23 cellular contexts compared by ENCODE assay signal in genomic region chr15:35740761-35741160, GRCh38.
A peak's percentile ranks its signal among the peaks of the same experiment; 100 is the strongest.
DNase-seq lines count a peak whose midpoint lies in the region; ATAC-seq lines count a peak whose summit lies in the region.
"Had no signal": no experiment of that assay in that cellular context is flagged by ENCODE, and none has a peak within 500 bp of the region (broad histone marks: within the 10 kb centered on the region; RNA-seq: fewer than 3 reads in every experiment).

No MANE protein-coding gene starts in this region.

- peak; percentile 70 for DNase-seq in EL
- peak; percentile 11 for DNase-seq in NCI-H226
- DNase-seq in brain pericyte (ENCODE audit: low read depth, low spot score) = peak; percentile 41
- peak; percentile 78 for DNase-seq in iris pigment epithelial cell (ENCODE audit: low read depth)
- DNase-seq in SW 1271 (lab: John Stamatoyannopoulos, UW) = no peak
- no peak for DNase-seq in activated CD8-positive, alpha-beta memory T cell treated with anti-CD3 and anti-CD28 coated beads, Interleukin-2, amount 50 U/mL, for 48 hours
- no peak for DNase-seq in activated CD8-positive, alpha-beta memory T cell treated with anti-CD3 and anti-CD28 coated beads, Interleukin-2, amount 50 U/mL, for 4 hours
- no peak for DNase-seq in naive thymus-derived CD8-positive, alpha-beta T cell
- DNase-seq: activated CD4-positive, alpha-beta memory T cell treated with anti-CD3 and anti-CD28 coated beads, Interleukin-2, amount 10 ng/mL, durations not matched to agents 7 days and 5 days; activated naive CD8-positive, alpha-beta T cell treated with anti-CD3 and anti-CD28 coated beads, Interleukin-2, amount 50 U/mL, for 24 hours; Calu3; caudate nucleus; foreskin keratinocyte; hypothalamus; Kasumi-1; kidney; NCI-H1105 treated with DMSO at 0.1 percent for 48 hours; posterior cingulate gyrus; small intestine; stimulated activated CD8-positive, alpha-beta memory T cell treated with anti-CD3 and anti-CD28 coated beads, Interleukin-4, amount 100 ng/mL, for 48 hours had no signal

- H3K4me1 Mint-ChIP-seq in naive thymus-derived CD8-positive, alpha-beta T cell = no peaks in the 10 kb centered on the region
- H3K4me1 Mint-ChIP-seq: activated CD4-positive, alpha-beta memory T cell treated with anti-CD3 and anti-CD28 coated beads, Interleukin-2, amount 10 ng/mL, durations not matched to agents 7 days and 5 days; activated naive CD8-positive, alpha-beta T cell treated with anti-CD3 and anti-CD28 coated beads, Interleukin-2, amount 50 U/mL, for 24 hours; memory B cell had no signal

- peaks cover 0 to 6% (median 3%) of the 10 kb centered on the region in 9 donors for H3K9me3 Mint-ChIP-seq in naive thymus-derived CD8-positive, alpha-beta T cell
- H3K9me3 Mint-ChIP-seq: activated CD4-positive, alpha-beta memory T cell treated with anti-CD3 and anti-CD28 coated beads, Interleukin-2, amount 10 ng/mL, durations not matched to agents 7 days and 5 days had no signal

- no peak overlapping the region for H3K27ac Mint-ChIP-seq in naive thymus-derived CD8-positive, alpha-beta T cell
- H3K27ac Mint-ChIP-seq: activated CD4-positive, alpha-beta memory T cell treated with anti-CD3 and anti-CD28 coated beads, Interleukin-2, amount 10 ng/mL, durations not matched to agents 7 days and 5 days; activated naive CD8-positive, alpha-beta T cell treated with anti-CD3 and anti-CD28 coated beads, Interleukin-2, amount 50 U/mL, for 24 hours; memory B cell; natural killer cell treated with Interleukin-12 subunit alpha and Interleukin-12 subunit beta and Interleukin-15 and Interleukin-18, amount 100 ng/mL, for 72 hours had no signal

- no peak for ATAC-seq in naive thymus-derived CD8-positive, alpha-beta T cell
- ATAC-seq: activated naive CD8-positive, alpha-beta T cell treated with anti-CD3 and anti-CD28 coated beads, Interleukin-2, amount 50 U/mL, for 24 hours; foreskin keratinocyte; natural killer cell treated with Interleukin-12 subunit alpha and Interleukin-12 subunit beta and Interleukin-15 and Interleukin-18, amount 100 ng/mL, for 72 hours; Right ventricle myocardium inferior had no signal

- no peak overlapping the region for H3K4me3 Mint-ChIP-seq in naive thymus-derived CD8-positive, alpha-beta T cell
- H3K4me3 Mint-ChIP-seq: activated CD4-positive, alpha-beta memory T cell treated with anti-CD3 and anti-CD28 coated beads, Interleukin-2, amount 10 ng/mL, durations not matched to agents 7 days and 5 days; activated naive CD8-positive, alpha-beta T cell treated with anti-CD3 and anti-CD28 coated beads, Interleukin-2, amount 50 U/mL, for 24 hours; memory B cell; natural killer cell treated with Interleukin-12 subunit alpha and Interleukin-12 subunit beta and Interleukin-15 and Interleukin-18, amount 100 ng/mL, for 72 hours had no signal

- POLR2A ChIA-PET in naive thymus-derived CD8-positive, alpha-beta T cell (lab: Charles Lee) = no interaction called here

- H3K27me3 Mint-ChIP-seq in naive thymus-derived CD8-positive, alpha-beta T cell = peaks cover 0 to 43% (median 5%) of the 10 kb centered on the region in 5 donors
- H3K27me3 Mint-ChIP-seq: memory B cell; natural killer cell treated with Interleukin-12 subunit alpha and Interleukin-12 subunit beta and Interleukin-15 and Interleukin-18, amount 100 ng/mL, for 72 hours had no signal

- no peaks in the 10 kb centered on the region for H3K36me3 Mint-ChIP-seq in naive thymus-derived CD8-positive, alpha-beta T cell
- H3K36me3 Mint-ChIP-seq: memory B cell; natural killer cell treated with Interleukin-12 subunit alpha and Interleukin-12 subunit beta and Interleukin-15 and Interleukin-18, amount 100 ng/mL, for 72 hours had no signal

Comparison
In these comparisons a context has a peak if more than half of its experiments do, and no peak if none do; other contexts are left out.
1. DNase-seq: peak in EL (single experiment), NCI-H226 (single experiment), brain pericyte (single experiment) and iris pigment epithelial cell (single experiment); none in SW 1271 (0 of 2), activated CD8-positive, alpha-beta memory T cell treated with anti-CD3 and anti-CD28 coated beads, Interleukin-2, amount 50 U/mL, for 48 hours (single experiment), activated CD8-positive, alpha-beta memory T cell treated with anti-CD3 and anti-CD28 coated beads, Interleukin-2, amount 50 U/mL, for 4 hours (single experiment) and naive thymus-derived CD8-positive, alpha-beta T cell (0 of 10).